Comparison of ENCODE assay signal across 8 cellular contexts in the genomic region with DNA sequence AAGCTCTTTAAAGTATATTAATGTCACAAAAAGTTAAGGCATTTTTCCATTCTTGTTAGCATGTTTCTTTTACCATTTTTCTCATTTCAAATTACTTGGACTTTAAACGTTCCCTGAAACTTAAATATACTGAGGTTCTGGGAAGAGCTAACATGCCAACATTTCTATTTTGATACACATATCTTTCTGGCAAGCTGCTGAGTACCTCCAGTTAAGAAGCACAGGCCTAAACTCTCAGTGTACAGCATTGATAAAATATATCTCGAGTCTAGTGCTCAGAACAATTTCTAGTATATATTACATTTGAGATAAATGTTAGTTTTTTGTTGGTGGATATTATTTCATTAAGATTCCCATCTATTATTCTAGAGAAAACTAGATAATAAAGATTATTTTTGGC.
"Had no signal": no experiment of that assay in that cellular context is flagged by ENCODE, and none has a peak within 500 bp of the region (broad histone marks: within the 10 kb centered on the region; RNA-seq: fewer than 3 reads in every experiment).

No MANE protein-coding gene starts in this region.

- H3K4me3 ChIP-seq: GM23248, HAP-1 had no signal

- H3K27ac ChIP-seq: GM23248, HL-60 had no signal

- ATAC-seq: HCT116, HepG2 had no signal

- DNase-seq: GM23248, GOT3, H7, HFFc6 had no signal

- H3K36me3 ChIP-seq: HAP-1 had no signal

- H2AFZ ChIP-seq: GM23248 had no signal

- H3K4me1 ChIP-seq: HAP-1 had no signal
